ENCODE assay signal across 1 cellular context in the genomic region with DNA sequence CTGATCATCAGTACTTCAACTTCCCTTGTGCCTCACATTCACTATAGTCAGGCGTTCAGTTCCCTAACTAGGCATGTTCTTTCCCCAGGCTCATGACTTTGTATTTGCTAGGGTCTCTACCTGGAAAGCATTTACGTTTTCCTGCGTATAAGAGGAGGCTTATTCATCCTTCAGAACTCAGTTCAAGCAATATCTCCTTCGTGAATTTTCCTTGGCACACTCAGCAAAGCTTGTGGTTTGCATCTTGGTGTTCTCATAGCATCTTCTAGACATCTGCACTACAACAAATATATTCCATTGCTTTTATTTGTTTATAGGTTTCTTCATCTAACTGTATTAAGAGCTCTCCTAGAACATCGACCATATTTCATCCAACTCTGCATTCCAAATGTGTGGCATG.
TF ChIP-seq lines count a peak whose summit lies in the region.

No MANE protein-coding gene starts in this region.

TF ChIP-seq in HEK293T, 16 proteins besides CTCF, POLR2A, EP300 and RAD21 (continued from another document):
- no peak for TF ChIP-seq HDGF (IDR thresholded peaks at IDR 0.05; ENCODE audit: borderline replicate concordance)
- TF ChIP-seq L3MBTL2 (conservative IDR thresholded peaks at IDR 0.05), result no peak
- no peak for TF ChIP-seq ELF4 (IDR thresholded peaks at IDR 0.05)
- no peak for TF ChIP-seq ZNF384 (IDR thresholded peaks at IDR 0.05)
